In the genomic region with DNA sequence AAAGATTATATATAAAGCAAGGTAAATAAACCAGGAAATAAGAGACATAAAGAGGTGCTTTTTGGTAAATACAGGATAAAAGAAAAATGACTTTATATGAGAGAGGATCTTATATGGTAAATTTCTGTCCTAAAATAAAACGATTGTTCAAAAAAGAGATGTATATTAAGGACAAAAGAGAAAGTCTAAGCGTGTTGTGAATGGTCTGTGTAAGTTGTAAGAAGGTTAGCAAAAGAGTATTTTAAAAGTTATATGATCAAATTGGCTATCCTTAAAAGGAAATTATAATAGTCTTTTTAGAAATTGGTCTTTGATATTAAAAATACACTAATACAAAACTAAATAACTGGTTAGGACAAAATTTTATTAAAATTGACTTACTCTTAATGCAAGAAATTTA, we compare ENCODE assay signal across 36 cellular contexts.
DNase-seq lines count a peak whose midpoint lies in the region; ATAC-seq, FAIRE-seq and TF ChIP-seq lines count a peak whose summit lies in the region.
"Had no signal": no experiment of that assay in that cellular context is flagged by ENCODE, and none has a peak within 500 bp of the region (broad histone marks: within the 10 kb centered on the region; RNA-seq: fewer than 3 reads in every experiment).

No MANE protein-coding gene starts in this region.

- H3K4me1 Mint-ChIP-seq in stimulated activated effector memory CD8-positive, alpha-beta T cell treated with anti-CD3 and anti-CD28 coated beads, Interleukin-12 subunit alpha, Interleukin-12 subunit beta, amount 100 ng/mL, for 72 hours = no peaks in the 10 kb centered on the region
- H3K4me1 Mint-ChIP-seq: naive thymus-derived CD4-positive, alpha-beta T cell had no signal

- DNase-seq in ACHN (peak; percentile 14), NT2/D1 (ENCODE audit: low read depth, low spot score) (peak; percentile 77), fibroblast of peridontal ligament (ENCODE audit: extremely low read depth) (peak; percentile 1), H54 (ENCODE audit: insufficient read length, low spot score) (no peak)
- DNase-seq in stimulated activated effector memory CD8-positive, alpha-beta T cell treated with anti-CD3 and anti-CD28 coated beads, Interleukin-12 subunit alpha, Interleukin-12 subunit beta, amount 100 ng/mL, for 72 hours (ENCODE audit: low spot score in 2 of 2) = no peak
- DNase-seq: activated CD4-positive, alpha-beta T cell treated with anti-CD3 and anti-CD28 coated beads for 4 hours; activated effector memory CD4-positive, alpha-beta T cell treated with Interleukin-2 at 50 U/mL for 16 hours; BE2C; CD8-positive, alpha-beta T cell; effector CD4-positive, alpha-beta T cell; head of caudate nucleus; HFFc6; KG1; kidney; naive thymus-derived CD4-positive, alpha-beta T cell; NCI-H1436; NCI-H2081; NCI-H345; occipital lobe; stimulated activated CD4-positive, alpha-beta T cell treated with anti-CD3 and anti-CD28 coated beads, Interleukin-12 subunit alpha, Interleukin-12 subunit beta, amount 100 ng/mL, for 4 hours; stimulated activated CD4-positive, alpha-beta T cell treated with anti-CD3 and anti-CD28 coated beads, Interleukin-2, amount 100 ng/mL, for 48 hours; T-helper 9 cell; thyroid gland had no signal

- H3K27me3 ChIP-seq in NT2/D1 (ENCODE audit: insufficient read depth, insufficient read length) = no peaks in the 10 kb centered on the region
- H3K27me3 ChIP-seq: BE2C, breast epithelium, SJSA1, thyroid gland, vagina had no signal

- no peaks in the 10 kb centered on the region for H3K9me3 ChIP-seq in HEK293 (ENCODE audit: control insufficient read depth, insufficient read depth, low read depth, low read length)
- peaks cover 70% of the 10 kb centered on the region for H3K9me3 ChIP-seq in NT2/D1 (ENCODE audit: insufficient read depth, low read length)
- H3K9me3 ChIP-seq: BE2C, prostate gland, SJSA1, thyroid gland, vagina had no signal

- H3K9ac ChIP-seq in NT2/D1 (ENCODE audit: insufficient read length, low read depth) = no peak overlapping the region

- H3K27ac Mint-ChIP-seq in stimulated activated effector memory CD8-positive, alpha-beta T cell treated with anti-CD3 and anti-CD28 coated beads, Interleukin-12 subunit alpha, Interleukin-12 subunit beta, amount 100 ng/mL, for 72 hours = no peak overlapping the region
- H3K27ac Mint-ChIP-seq: activated naive CD8-positive, alpha-beta T cell; CD8-positive, alpha-beta T cell; HFFc6; naive thymus-derived CD4-positive, alpha-beta T cell had no signal

- no peak for ATAC-seq in GM21515 (IDR thresholded peaks at IDR 0.05; ENCODE audit: unreplicated experiment)
- no peak for ATAC-seq in stimulated activated effector memory CD8-positive, alpha-beta T cell treated with anti-CD3 and anti-CD28 coated beads, Interleukin-12 subunit alpha, Interleukin-12 subunit beta, amount 100 ng/mL, for 72 hours
- no peak for ATAC-seq in GM18520 (IDR thresholded peaks at IDR 0.05; ENCODE audit: unreplicated experiment)
- ATAC-seq: CD8-positive, alpha-beta T cell; naive thymus-derived CD4-positive, alpha-beta T cell; sciatic nerve had no signal

- TF ChIP-seq POLR2A in H54 (IDR thresholded peaks at IDR 0.05; ENCODE audit: low read depth, low read length) = no peak

- no peak overlapping the region for H3K27ac ChIP-seq in HEK293 (ENCODE audit: extremely low read depth, low read depth, low read length)
- H3K27ac ChIP-seq: breast epithelium, epithelial cell of prostate, prostate gland, RWPE1, SJSA1, thyroid gland, vagina, VCaP had no signal

- no peak overlapping the region for H3K4me3 Mint-ChIP-seq in stimulated activated effector memory CD8-positive, alpha-beta T cell treated with anti-CD3 and anti-CD28 coated beads, Interleukin-12 subunit alpha, Interleukin-12 subunit beta, amount 100 ng/mL, for 72 hours
- H3K4me3 Mint-ChIP-seq: activated naive CD8-positive, alpha-beta T cell; CD8-positive, alpha-beta T cell; HFFc6; naive thymus-derived CD4-positive, alpha-beta T cell had no signal

- H3K4me3 ChIP-seq in HEK293 (ENCODE audit: low read depth, low read length) = no peak overlapping the region
- H3K4me3 ChIP-seq in NT2/D1 (ENCODE audit: insufficient read length, low read depth) = no peak overlapping the region
- H3K4me3 ChIP-seq: breast epithelium, prostate gland, SJSA1, thyroid gland, vagina had no signal

- FAIRE-seq in H54 (lab: Jason Lieb, UNC) = no peak
- FAIRE-seq: GM12892 had no signal

- H3K36me3 ChIP-seq in HEK293 (ENCODE audit: control insufficient read depth in 2 of 2, insufficient read depth in 1 of 2, low read length in 2 of 2) = no peaks in the 10 kb centered on the region
- H3K36me3 ChIP-seq in NT2/D1 (ENCODE audit: insufficient read depth, insufficient read length, low read length) = no peaks in the 10 kb centered on the region
- H3K36me3 ChIP-seq: BE2C, breast epithelium, prostate gland, SJSA1, thyroid gland, vagina had no signal

- CTCF ChIA-PET in HEK293 (lab: Yijun Ruan, JAX) = interaction anchor here (0.5 to 0.7 kb wide), 2 partner anchors 84 to 95 kb away, joined by 4 read pairs; no protein-coding TSS in a partner anchor

- H3K9me3 Mint-ChIP-seq in stimulated activated effector memory CD8-positive, alpha-beta T cell treated with anti-CD3 and anti-CD28 coated beads, Interleukin-12 subunit alpha, Interleukin-12 subunit beta, amount 100 ng/mL, for 72 hours = peaks cover 12% of the 10 kb centered on the region

- TF ChIP-seq CTCF in HEK293 (tag by site-specific recombination; IDR thresholded peaks at IDR 0.05) = no peak

- in situ Hi-C loops in ACHN (cut with HindIII; ENCODE audit: low pct_ligation_motif_present, low pct_unique_long_range_greater_than_20kb, low sequenced_read_pairs) = no loop called here

- no peaks in the 10 kb centered on the region for H3K4me1 ChIP-seq in HEK293 (ENCODE audit: control insufficient read depth, insufficient read depth, low read length)
- H3K4me1 ChIP-seq in NT2/D1 (ENCODE audit: insufficient read depth, insufficient read length) = no peaks in the 10 kb centered on the region
- H3K4me1 ChIP-seq: BE2C, breast epithelium, prostate gland, SJSA1, thyroid gland, vagina had no signal

- H3K36me3 Mint-ChIP-seq in stimulated activated effector memory CD8-positive, alpha-beta T cell treated with anti-CD3 and anti-CD28 coated beads, Interleukin-12 subunit alpha, Interleukin-12 subunit beta, amount 100 ng/mL, for 72 hours = no peaks in the 10 kb centered on the region
- H3K36me3 Mint-ChIP-seq: CD8-positive, alpha-beta T cell had no signal

- POLR2A ChIA-PET in HEK293 (lab: Yijun Ruan, JAX) = no interaction called here

TF ChIP-seq in HEK293, 187 proteins besides CTCF, POLR2A, EP300 and RAD21 (continues in another document):
- TF ChIP-seq ZNF398 (tag by site-specific recombination; IDR thresholded peaks at IDR 0.05) = no peak
- TF ChIP-seq ZNF629 (tag by site-specific recombination; IDR thresholded peaks at IDR 0.05) = no peak
- no peak for TF ChIP-seq ZNF658 (tag by site-specific recombination; IDR thresholded peaks at IDR 0.05)
- no peak for TF ChIP-seq ZBTB17 (tag by site-specific recombination; IDR thresholded peaks at IDR 0.05)
- TF ChIP-seq KLF7 (tag by site-specific recombination; IDR thresholded peaks at IDR 0.05; ENCODE audit: borderline replicate concordance) = no peak
- no peak for TF ChIP-seq TSHZ1 (tag by site-specific recombination; IDR thresholded peaks at IDR 0.05; ENCODE audit: borderline replicate concordance)
- no peak for TF ChIP-seq KLF16 (tag by site-specific recombination; IDR thresholded peaks at IDR 0.05)
- no peak for TF ChIP-seq ZNF530 (tag by site-specific recombination; IDR thresholded peaks at IDR 0.05; ENCODE audit: low read depth)
- peak; percentile 98 for TF ChIP-seq SETDB1 (IDR thresholded peaks at IDR 0.05; ENCODE audit: insufficient read length, low read length)
- TF ChIP-seq ZIC2 (tag by site-specific recombination; IDR thresholded peaks at IDR 0.05) = no peak
- no peak for TF ChIP-seq ZNF112 (tag by site-specific recombination; IDR thresholded peaks at IDR 0.05)
- TF ChIP-seq ZNF223 (tag by site-specific recombination; IDR thresholded peaks at IDR 0.05) = no peak
- TF ChIP-seq ZNF549 (tag by site-specific recombination; IDR thresholded peaks at IDR 0.05) = peak; percentile 15; the same call in 1 of the 2 replicates

Comparison
In these comparisons a context has a peak if more than half of its experiments do, and no peak if none do; other contexts are left out.
1. DNase-seq: peak in ACHN (single experiment), NT2/D1 (single experiment) and fibroblast of peridontal ligament (single experiment); none in stimulated activated effector memory CD8-positive, alpha-beta T cell treated with anti-CD3 and anti-CD28 coated beads, Interleukin-12 subunit alpha, Interleukin-12 subunit beta, amount 100 ng/mL, for 72 hours (0 of 2) and H54 (single experiment).